Comparison of ENCODE assay signal across 14 cellular contexts in genomic region chr20:57883761-57884160, GRCh38.
DNase-seq lines count a peak whose midpoint lies in the region; ATAC-seq lines count a peak whose summit lies in the region.
"Had no signal": no experiment of that assay in that cellular context is flagged by ENCODE, and none has a peak within 500 bp of the region (broad histone marks: within the 10 kb centered on the region; RNA-seq: fewer than 3 reads in every experiment).

No MANE protein-coding gene starts in this region.

- H2BK120ac ChIP-seq in mesenchymal stem cell (ENCODE audit: low read depth, low read length), result no peak overlapping the region

- H3K23ac ChIP-seq in mesenchymal stem cell (ENCODE audit: low read length in 2 of 2), result no peak overlapping the region

- H3K9me3 ChIP-seq in mesenchymal stem cell (ENCODE audit: control insufficient read depth, low read length), result no peaks in the 10 kb centered on the region

- H3K9ac ChIP-seq in mesenchymal stem cell (ENCODE audit: low read length), result no peak overlapping the region
- H3K9ac ChIP-seq: BLaER1 treated with 17β-estradiol and CSF1 and Interleukin-3, amounts not matched to agents 10 nM and 100 nM; GM23248 had no signal

- H2BK15ac ChIP-seq in mesenchymal stem cell (ENCODE audit: low read depth, poor library complexity, severe bottlenecking), result no peak overlapping the region

- no peak overlapping the region for H3K18ac ChIP-seq in mesenchymal stem cell (ENCODE audit: low read depth in 1 of 2, low read length in 2 of 2)

- no peak overlapping the region for H3K4ac ChIP-seq in mesenchymal stem cell (ENCODE audit: low read depth in 1 of 2, low read length in 2 of 2)

- no peak overlapping the region for H2BK5ac ChIP-seq in mesenchymal stem cell (ENCODE audit: low read depth, low read length, poor library complexity, severe bottlenecking)

- no peak overlapping the region for H2BK12ac ChIP-seq in mesenchymal stem cell (ENCODE audit: low read length in 2 of 2)

- no peak overlapping the region for H4K8ac ChIP-seq in mesenchymal stem cell (ENCODE audit: low read length)

- 79% methylated on average over 5 of the region's 5 CpGs for WGBS in mesenchymal stem cell

- H3K36me3 ChIP-seq in mesenchymal stem cell (ENCODE audit: control insufficient read depth in 1 of 2, insufficient read depth in 2 of 2, low read depth in 1 of 2, low read length in 2 of 2), result no peaks in the 10 kb centered on the region
- H3K36me3 ChIP-seq: BLaER1 treated with 17β-estradiol and CSF1 and Interleukin-3, amounts not matched to agents 10 nM and 100 nM had no signal

- no peak overlapping the region for H3K14ac ChIP-seq in mesenchymal stem cell (ENCODE audit: low read length in 2 of 2)

- no peak overlapping the region for H3K4me3 ChIP-seq in Jurkat, Clone E6-1 (ENCODE audit: low read length)
- H3K4me3 ChIP-seq in mesenchymal stem cell (ENCODE audit: insufficient read depth in 1 of 2, low read depth in 1 of 2, low read length in 2 of 2), result no peak overlapping the region
- H3K4me3 ChIP-seq: BLaER1 treated with 17β-estradiol and CSF1 and Interleukin-3, amounts not matched to agents 10 nM and 100 nM; GM23248 had no signal

- no peak overlapping the region for H2AK5ac ChIP-seq in mesenchymal stem cell (ENCODE audit: low read length, severe bottlenecking)

- ATAC-seq in left lobe of liver, result no peak
- ATAC-seq in GM18873 (IDR thresholded peaks at IDR 0.05; ENCODE audit: low FRiP score, unreplicated experiment), result no peak

- H3K27me3 ChIP-seq in mesenchymal stem cell (ENCODE audit: control insufficient read depth in 1 of 2, insufficient read depth in 1 of 2, low read length in 2 of 2), result peaks cover 6 to 31% of the 10 kb centered on the region in 2 experiments
- H3K27me3 ChIP-seq: BLaER1 treated with 17β-estradiol and CSF1 and Interleukin-3, amounts not matched to agents 10 nM and 100 nM had no signal

- H3K4me2 ChIP-seq in mesenchymal stem cell (ENCODE audit: low read length, poor library complexity, severe bottlenecking), result no peak overlapping the region
- H3K4me2 ChIP-seq: BLaER1 treated with 17β-estradiol and CSF1 and Interleukin-3, amounts not matched to agents 10 nM and 100 nM had no signal

- peak; percentile 6 for DNase-seq in activated CD8-positive, alpha-beta memory T cell treated with anti-CD3 and anti-CD28 coated beads, Interleukin-2, amount 50 U/mL, for 48 hours
- no peak for DNase-seq in activated CD8-positive, alpha-beta memory T cell treated with anti-CD3 and anti-CD28 coated beads, Interleukin-2, amount 50 U/mL, for 4 hours
- peak; percentile 32 for DNase-seq in Jurkat, Clone E6-1 (ENCODE audit: low read depth, low spot score)
- DNase-seq in left lobe of liver (ENCODE audit: low spot score) (peak; percentile 14), mesenchymal stem cell (no peak), GM03348 (ENCODE audit: low spot score) (no peak)
- DNase-seq in stimulated activated CD8-positive, alpha-beta memory T cell treated with anti-CD3 and anti-CD28 coated beads, Interleukin-4, amount 100 ng/mL, for 48 hours, result peak; percentile 8
- DNase-seq: ACHN; CD4-positive, CD25-positive, alpha-beta regulatory T cell; DMS 273 treated with DMSO at 0.1 percent for 48 hours; GM23248; H7 had no signal

- H2AFZ ChIP-seq in mesenchymal stem cell (ENCODE audit: low read depth, low read length), result no peak overlapping the region
- H2AFZ ChIP-seq: GM23248 had no signal

- no peaks in the 10 kb centered on the region for H3K79me1 ChIP-seq in mesenchymal stem cell (replicated peaks; ENCODE audit: low read length, poor library complexity, severe bottlenecking)

- no peak overlapping the region for H4K91ac ChIP-seq in mesenchymal stem cell (ENCODE audit: low read length)

- no peak overlapping the region for H3K27ac ChIP-seq in mesenchymal stem cell (ENCODE audit: low read length, poor library complexity, severe bottlenecking)
- H3K27ac ChIP-seq: BLaER1 treated with 17β-estradiol and CSF1 and Interleukin-3, amounts not matched to agents 10 nM and 100 nM; GM23248 had no signal

- H3K4me1 ChIP-seq in mesenchymal stem cell (ENCODE audit: control insufficient read depth, insufficient read depth, low read depth, low read length), result no peaks in the 10 kb centered on the region
- H3K4me1 ChIP-seq: BLaER1 treated with 17β-estradiol and CSF1 and Interleukin-3, amounts not matched to agents 10 nM and 100 nM had no signal

Comparison
In these comparisons a context has a peak if more than half of its experiments do, and no peak if none do; other contexts are left out.
1. DNase-seq: peak in activated CD8-positive, alpha-beta memory T cell treated with anti-CD3 and anti-CD28 coated beads, Interleukin-2, amount 50 U/mL, for 48 hours (single experiment), Jurkat, Clone E6-1 (single experiment), left lobe of liver (single experiment) and stimulated activated CD8-positive, alpha-beta memory T cell treated with anti-CD3 and anti-CD28 coated beads, Interleukin-4, amount 100 ng/mL, for 48 hours (single experiment); none in activated CD8-positive, alpha-beta memory T cell treated with anti-CD3 and anti-CD28 coated beads, Interleukin-2, amount 50 U/mL, for 4 hours (single experiment), mesenchymal stem cell (single experiment) and GM03348 (single experiment).